ENCODE assay signal across 8 cellular contexts in genomic region chr14:48398675-48399282, GRCh38.
DNase-seq lines count a peak whose midpoint lies in the region; ATAC-seq and TF ChIP-seq lines count a peak whose summit lies in the region.

No MANE protein-coding gene starts in this region.

- no peak for DNase-seq in left ventricle myocardium inferior
- DNase-seq in cardiac septum (ENCODE audit: low spot score), result no peak
- peak; percentile 57 for DNase-seq in NB4 (ENCODE audit: low read depth)
- DNase-seq in T1000 (lab: John Stamatoyannopoulos, UW), result peak; percentile 22
- peak; percentile 66 for DNase-seq in hepatocyte (ENCODE audit: low spot score)
- DNase-seq in upper lobe of right lung, result no peak
- DNase-seq in GDM1 (lab: John Stamatoyannopoulos, UW), result no peak

- no peaks in the 10 kb centered on the region for H4K20me1 ChIP-seq in hepatocyte (ENCODE audit: insufficient read depth, poor library complexity, severe bottlenecking)

- H3K4me1 ChIP-seq in left ventricle myocardium inferior (no peaks in the 10 kb centered on the region), hepatocyte (ENCODE audit: insufficient read depth) (no peaks in the 10 kb centered on the region), upper lobe of right lung (no peaks in the 10 kb centered on the region)

- no peaks in the 10 kb centered on the region for H3K9me3 ChIP-seq in left ventricle myocardium inferior (replicated peaks)
- H3K9me3 ChIP-seq in hepatocyte (ENCODE audit: low read depth), result no peaks in the 10 kb centered on the region
- H3K9me3 ChIP-seq in upper lobe of right lung, result no peaks in the 10 kb centered on the region

- no peak overlapping the region for H3K4me3 ChIP-seq in left ventricle myocardium inferior
- H3K4me3 ChIP-seq in NB4 (ENCODE audit: low read depth, low read length), result no peak overlapping the region
- H3K4me3 ChIP-seq in hepatocyte, result no peak overlapping the region
- no peak overlapping the region for H3K4me3 ChIP-seq in upper lobe of right lung

- no peak overlapping the region for H2AFZ ChIP-seq in hepatocyte

- H3K27me3 ChIP-seq in left ventricle myocardium inferior (ENCODE audit: low read depth), result no peaks in the 10 kb centered on the region
- no peaks in the 10 kb centered on the region for H3K27me3 ChIP-seq in hepatocyte
- H3K27me3 ChIP-seq in upper lobe of right lung, result no peaks in the 10 kb centered on the region

- no peaks in the 10 kb centered on the region for H3K9me2 ChIP-seq in hepatocyte (replicated peaks; ENCODE audit: insufficient read depth)

- ATAC-seq in upper lobe of right lung, result peak; percentile 54
- ATAC-seq in GM18873 (IDR thresholded peaks at IDR 0.05; ENCODE audit: low FRiP score, unreplicated experiment), result no peak

- no peak for TF ChIP-seq POLR2A in NB4 (IDR thresholded peaks at IDR 0.05; ENCODE audit: extremely low read depth, insufficient read length)

- H3K36me3 ChIP-seq in left ventricle myocardium inferior (no peaks in the 10 kb centered on the region), hepatocyte (replicated peaks; ENCODE audit: insufficient read depth, low read depth) (no peaks in the 10 kb centered on the region), upper lobe of right lung (no peaks in the 10 kb centered on the region)

- H3K4me2 ChIP-seq in hepatocyte, result no peak overlapping the region

- H3K27ac ChIP-seq in left ventricle myocardium inferior (replicated peaks), result no peak overlapping the region
- no peak overlapping the region for H3K27ac ChIP-seq in hepatocyte
- H3K27ac ChIP-seq in upper lobe of right lung, result no peak overlapping the region

- intact Hi-C loops in left ventricle myocardium inferior (cut with micrococcal nuclease), result no loop called here
- intact Hi-C loops in cardiac septum (cut with DNase I), result no loop called here
- intact Hi-C loops in upper lobe of right lung (cut with DNase I), result no loop called here

- 47% methylated on average over 2 of the region's 2 CpGs for WGBS in hepatocyte (ENCODE audit: low lambda C conversion rate, missing lambda C conversion rate)

- TF ChIP-seq CTCF in left ventricle myocardium inferior (IDR thresholded peaks at IDR 0.05; ENCODE audit: borderline replicate concordance), result peak; percentile 63
- peak; percentile 57 for TF ChIP-seq CTCF in NB4 (IDR thresholded peaks at IDR 0.05; ENCODE audit: low read depth, low read length)
- TF ChIP-seq CTCF in hepatocyte (IDR thresholded peaks at IDR 0.05; ENCODE audit: poor library complexity), result peak; percentile 75
- peak; percentile 71 for TF ChIP-seq CTCF in upper lobe of right lung (IDR thresholded peaks at IDR 0.05)

- no peaks in the 10 kb centered on the region for H3K79me2 ChIP-seq in hepatocyte

Comparison
In these comparisons a context has a peak if more than half of its experiments do, and no peak if none do; other contexts are left out.
1. DNase-seq: peak in NB4 (single experiment), T1000 (single experiment) and hepatocyte (single experiment); none in left ventricle myocardium inferior (single experiment), cardiac septum (single experiment), upper lobe of right lung (single experiment) and GDM1 (single experiment).
2. Peak in every context shown above with its lines, with median percentiles within 50 percentile points of each other: CTCF ChIP-seq.